In genomic region chr4:48255959-48256342, GRCh38 we compare ENCODE assay signal across 2 cellular contexts.
TF ChIP-seq lines count a peak whose summit lies in the region.

No MANE protein-coding gene starts in this region.

TF ChIP-seq in GM12891, 5 proteins besides CTCF, POLR2A, EP300 and RAD21 (continued from another document):
- no peak for TF ChIP-seq SPI1 (IDR thresholded peaks at IDR 0.05; ENCODE audit: low read depth, low read length)
- TF ChIP-seq POU2F2 (IDR thresholded peaks at IDR 0.05; ENCODE audit: low read depth, low read length) = no peak
- TF ChIP-seq TAF1 (IDR thresholded peaks at IDR 0.05; ENCODE audit: low read depth, low read length) = no peak
- no peak for TF ChIP-seq POLR2AphosphoS5 (IDR thresholded peaks at IDR 0.05; ENCODE audit: low read depth, low read length)

TF ChIP-seq in GM12878, 131 proteins besides CTCF, POLR2A, EP300 and RAD21 (continued from another document):
- no peak for TF ChIP-seq SRF (IDR thresholded peaks at IDR 0.05; ENCODE audit: low read depth in 2 of 2, low read length in 2 of 2)
- TF ChIP-seq HDGF (IDR thresholded peaks at IDR 0.05) = no peak
- no peak for TF ChIP-seq SKIL (IDR thresholded peaks at IDR 0.05; ENCODE audit: low read depth, poor library complexity, severe bottlenecking)
- TF ChIP-seq IRF4 (IDR thresholded peaks at IDR 0.05; ENCODE audit: low read depth, low read length) = no peak
- TF ChIP-seq E4F1 (IDR thresholded peaks at IDR 0.05; ENCODE audit: borderline replicate concordance, partially characterized antibody) = no peak
- no peak for TF ChIP-seq BRCA1 (IDR thresholded peaks at IDR 0.05; ENCODE audit: low read depth, low read length)
- TF ChIP-seq NR2C1 (IDR thresholded peaks at IDR 0.05) = no peak
- no peak for TF ChIP-seq MEF2B (IDR thresholded peaks at IDR 0.05; ENCODE audit: partially characterized antibody, poor library complexity, severe bottlenecking)
- TF ChIP-seq REST (IDR thresholded peaks at IDR 0.05; ENCODE audit: low read depth, low read length) = no peak
- no peak for TF ChIP-seq EGR1 (IDR thresholded peaks at IDR 0.05; ENCODE audit: borderline replicate concordance in 1 of 2, low read depth in 2 of 2, low read length in 2 of 2)
- no peak for TF ChIP-seq ZBTB11 (CRISPR knock-in tag; IDR thresholded peaks at IDR 0.05)
- TF ChIP-seq HCFC1 (IDR thresholded peaks at IDR 0.05; ENCODE audit: low read length) = no peak
- TF ChIP-seq EED (IDR thresholded peaks at IDR 0.05; ENCODE audit: low read depth) = no peak
- TF ChIP-seq ZNF24 (IDR thresholded peaks at IDR 0.05) = no peak
